ENCODE assay signal across 8 cellular contexts in the genomic region with DNA sequence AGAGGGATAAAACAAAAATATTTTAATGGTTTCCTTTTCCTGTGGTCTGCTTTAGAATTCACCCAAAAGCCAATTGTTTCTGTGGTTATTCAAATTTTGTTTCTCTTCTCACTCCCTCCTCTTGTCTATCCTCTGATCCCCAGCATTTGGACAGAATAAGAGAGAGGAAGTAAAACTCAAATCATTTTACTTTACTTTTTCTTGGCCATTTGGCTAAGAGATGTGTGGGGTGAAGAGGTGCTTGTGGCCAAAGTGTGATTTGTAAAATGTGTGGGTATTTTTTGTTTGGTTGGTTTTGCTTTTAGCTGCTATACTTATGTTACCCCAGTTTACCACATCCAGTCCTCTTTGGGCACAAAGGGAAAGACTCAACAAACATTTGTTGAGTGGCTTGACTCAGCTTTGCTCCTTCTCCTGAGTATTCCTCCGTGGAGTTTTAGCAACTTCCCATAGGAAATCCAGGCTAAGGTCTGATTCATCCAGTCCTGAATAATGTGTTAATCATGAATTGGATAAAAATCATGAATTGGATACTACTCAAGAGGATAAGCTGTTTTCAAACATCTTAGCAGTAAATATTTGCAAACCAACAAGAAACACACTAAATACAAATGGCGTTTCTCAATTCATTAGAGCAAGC.
DNase-seq lines count a peak whose midpoint lies in the region; ATAC-seq and TF ChIP-seq lines count a peak whose summit lies in the region.

No MANE protein-coding gene starts in this region.

- H3K4me3 ChIP-seq in epithelial cell of esophagus (ENCODE audit: low read length) (no peak overlapping the region), Karpas-422 (ENCODE audit: low read length) (no peak overlapping the region)

- H3K9ac ChIP-seq in Karpas-422 (ENCODE audit: low read length), result no peak overlapping the region

- ATAC-seq in GM21367 (IDR thresholded peaks at IDR 0.05; ENCODE audit: unreplicated experiment) (peak; percentile 90), HG03460 (IDR thresholded peaks at IDR 0.05; ENCODE audit: unreplicated experiment) (peak; percentile 97)

- H3K4me2 ChIP-seq in Karpas-422 (ENCODE audit: low read depth, low read length, poor library complexity, severe bottlenecking), result no peak overlapping the region

- DNase-seq in EH (ENCODE audit: low read depth) (peak; percentile 23), epithelial cell of esophagus (ENCODE audit: low read depth) (peak; percentile 82), NCI-H2029 (lab: John Stamatoyannopoulos, UW) (no peak), NCI-H748 (lab: John Stamatoyannopoulos, UW; ENCODE audit: unreplicated experiment) (no peak), putamen (ENCODE audit: low spot score) (no peak), Karpas-422 (no peak)

- H3K9me3 ChIP-seq in Karpas-422 (ENCODE audit: low read length), result no peaks in the 10 kb centered on the region

- H3K4me1 ChIP-seq in Karpas-422 (ENCODE audit: low read length), result no peaks in the 10 kb centered on the region

- H3K27me3 ChIP-seq in Karpas-422 (ENCODE audit: low read length), result no peaks in the 10 kb centered on the region

- H4K20me1 ChIP-seq in Karpas-422 (ENCODE audit: insufficient read depth, low read depth, low read length), result no peaks in the 10 kb centered on the region

- H2AFZ ChIP-seq in Karpas-422 (ENCODE audit: low read length), result no peak overlapping the region

- no peak overlapping the region for H3K27ac ChIP-seq in Karpas-422 (ENCODE audit: low read length)

- H3K36me3 ChIP-seq in Karpas-422 (ENCODE audit: insufficient read depth, low read length), result no peaks in the 10 kb centered on the region

- H3K79me2 ChIP-seq in Karpas-422 (ENCODE audit: low read length), result no peaks in the 10 kb centered on the region

- H3K9me2 ChIP-seq in Karpas-422 (replicated peaks; ENCODE audit: insufficient read depth, low read length), result no peaks in the 10 kb centered on the region

- TF ChIP-seq CTCF in epithelial cell of esophagus (IDR thresholded peaks at IDR 0.05; ENCODE audit: insufficient read depth, low read depth, low read length, missing control alignments), result no peak

Comparison
In these comparisons a context has a peak if more than half of its experiments do, and no peak if none do; other contexts are left out.
1. DNase-seq: peak in EH (single experiment) and epithelial cell of esophagus (single experiment); none in NCI-H2029 (single experiment), NCI-H748 (single experiment), putamen (single experiment) and Karpas-422 (single experiment).